In genomic region chr2:143034292-143035074, GRCh38 we compare ENCODE assay signal across 8 cellular contexts.
A peak's percentile ranks its signal among the peaks of the same experiment; 100 is the strongest.
DNase-seq lines count a peak whose midpoint lies in the region; ATAC-seq, FAIRE-seq and TF ChIP-seq lines count a peak whose summit lies in the region.

No MANE protein-coding gene starts in this region.

- no peaks in the 10 kb centered on the region for H4K20me1 ChIP-seq in SU-DHL-6 (ENCODE audit: low read depth, low read length)
- no peaks in the 10 kb centered on the region for H4K20me1 ChIP-seq in hepatocyte (ENCODE audit: insufficient read depth, poor library complexity, severe bottlenecking)

- no peak overlapping the region for H3K4me2 ChIP-seq in SU-DHL-6 (ENCODE audit: low read depth, low read length, poor library complexity, severe bottlenecking)
- no peak overlapping the region for H3K4me2 ChIP-seq in hepatocyte

- CTCF ChIA-PET in A673 (lab: Charles Lee), result interaction anchor here (0.6 to 1.5 kb wide), 6 partner anchors 45 to 487 kb away, joined by 3 to 8 read pairs (median 3); no protein-coding TSS in a partner anchor

- H2AFZ ChIP-seq in SU-DHL-6 (ENCODE audit: low read depth, low read length, severe bottlenecking), result peak overlapping the region; percentile 4
- no peak overlapping the region for H2AFZ ChIP-seq in hepatocyte

- no peak overlapping the region for H3K9ac ChIP-seq in SU-DHL-6 (ENCODE audit: low read length)

- FAIRE-seq in GM18507 (lab: Jason Lieb, UNC), result peak; percentile 98

- H3K27ac ChIP-seq in A673 (ENCODE audit: low read depth, low read length, poor library complexity, severe bottlenecking) (no peak overlapping the region), SU-DHL-6 (ENCODE audit: low read depth, low read length) (no peak overlapping the region), ascending aorta (no peak overlapping the region), hepatocyte (no peak overlapping the region)

- 40% methylated on average over 5 of the region's 5 CpGs for WGBS in hepatocyte (ENCODE audit: low lambda C conversion rate, missing lambda C conversion rate)

- no peaks in the 10 kb centered on the region for H3K4me1 ChIP-seq in A673 (ENCODE audit: insufficient read depth, low read length, poor library complexity, severe bottlenecking)
- no peaks in the 10 kb centered on the region for H3K4me1 ChIP-seq in ascending aorta
- H3K4me1 ChIP-seq in hepatocyte (ENCODE audit: insufficient read depth), result no peaks in the 10 kb centered on the region

- H3K9me2 ChIP-seq in SU-DHL-6 (replicated peaks; ENCODE audit: insufficient read depth, low read length), result no peaks in the 10 kb centered on the region
- no peaks in the 10 kb centered on the region for H3K9me2 ChIP-seq in hepatocyte (replicated peaks; ENCODE audit: insufficient read depth)

- TF ChIP-seq CTCF in A673 (conservative IDR thresholded peaks at IDR 0.05; ENCODE audit: low read depth, low read length), result peak; percentile 99
- peak; percentile 99 for TF ChIP-seq CTCF in SU-DHL-6 (IDR thresholded peaks at IDR 0.05; ENCODE audit: insufficient read depth, low read length, poor library complexity, severe bottlenecking)
- peak; percentile 78 to 96 (median 95) for TF ChIP-seq CTCF in ascending aorta (IDR thresholded peaks at IDR 0.05)
- TF ChIP-seq CTCF in hepatocyte (IDR thresholded peaks at IDR 0.05; ENCODE audit: poor library complexity), result peak; percentile 100

- ATAC-seq in HG02938 (IDR thresholded peaks at IDR 0.05; ENCODE audit: unreplicated experiment), result peak; percentile 88

- DNase-seq in A673 (ENCODE audit: low spot score), result peak; percentile 89
- peak; percentile 25 for DNase-seq in GM18507 (ENCODE audit: extremely low spot score, insufficient read length, low read depth)
- DNase-seq in NCI-H146 (lab: John Stamatoyannopoulos, UW), result peak; percentile 56
- peak in 1 of 2 donors; percentile 75 for DNase-seq in ascending aorta (ENCODE audit: low spot score in 2 of 2)
- peak; percentile 81 for DNase-seq in hepatocyte (ENCODE audit: low spot score)
- DNase-seq in stimulated activated CD4-positive, alpha-beta T cell treated with anti-CD3 and anti-CD28 coated beads, Interleukin-12 subunit alpha, Interleukin-12 subunit beta, amount 100 ng/mL, for 24 hours (ENCODE audit: low read depth in 2 of 2), result peak; percentile 8 to 14

- POLR2A ChIA-PET in A673 (lab: Charles Lee; ENCODE audit: low non-redundant PET), result no interaction called here

- H3K9me3 ChIP-seq in A673 (ENCODE audit: low read depth, low read length, poor library complexity, severe bottlenecking) (no peaks in the 10 kb centered on the region), SU-DHL-6 (ENCODE audit: insufficient read depth, low read length) (no peaks in the 10 kb centered on the region), ascending aorta (no peaks in the 10 kb centered on the region), hepatocyte (ENCODE audit: low read depth) (no peaks in the 10 kb centered on the region)

- no peaks in the 10 kb centered on the region for H3K36me3 ChIP-seq in A673 (ENCODE audit: insufficient read depth, low read length, poor library complexity, severe bottlenecking)
- no peaks in the 10 kb centered on the region for H3K36me3 ChIP-seq in SU-DHL-6 (ENCODE audit: low read length)
- no peaks in the 10 kb centered on the region for H3K36me3 ChIP-seq in ascending aorta
- H3K36me3 ChIP-seq in hepatocyte (replicated peaks; ENCODE audit: insufficient read depth, low read depth), result no peaks in the 10 kb centered on the region

- no TSS peak for BruUV-seq in A673 (replicated peaks; lab: Mats Ljungman, UMichigan)

- no peaks in the 10 kb centered on the region for H3K27me3 ChIP-seq in A673 (replicated peaks; ENCODE audit: insufficient read depth, low read depth, low read length, poor library complexity)
- H3K27me3 ChIP-seq in SU-DHL-6 (ENCODE audit: low read length), result no peaks in the 10 kb centered on the region
- no peaks in the 10 kb centered on the region for H3K27me3 ChIP-seq in ascending aorta
- no peaks in the 10 kb centered on the region for H3K27me3 ChIP-seq in hepatocyte

- H3K79me2 ChIP-seq in SU-DHL-6 (ENCODE audit: insufficient read depth, low read length) (no peaks in the 10 kb centered on the region), hepatocyte (no peaks in the 10 kb centered on the region)

- intact Hi-C loops in A673 (cut with micrococcal nuclease; ENCODE audit: unreplicated experiment) (loop anchor here (1.0 to 2.0 kb wide), 3 partner anchors 76 to 224 kb away; no protein-coding TSS in a partner anchor), ascending aorta (cut with DNase I) (loop anchor here (2.0 kb wide), 1 partner anchor 224 kb away; no protein-coding TSS in a partner anchor)

- H3K4me3 ChIP-seq in A673 (ENCODE audit: low read depth, low read length, poor library complexity, severe bottlenecking) (no peak overlapping the region), SU-DHL-6 (ENCODE audit: insufficient read depth, low read length, poor library complexity, severe bottlenecking) (no peak overlapping the region), ascending aorta (no peak overlapping the region), hepatocyte (no peak overlapping the region)

- H3F3A ChIP-seq in SU-DHL-6 (ENCODE audit: insufficient read depth), result 0 out of 2 replicates have a peak, but pooled peaks cover 3% of the 10 kb centered on the region
